8 cellular contexts compared by ENCODE assay signal in the genomic region with DNA sequence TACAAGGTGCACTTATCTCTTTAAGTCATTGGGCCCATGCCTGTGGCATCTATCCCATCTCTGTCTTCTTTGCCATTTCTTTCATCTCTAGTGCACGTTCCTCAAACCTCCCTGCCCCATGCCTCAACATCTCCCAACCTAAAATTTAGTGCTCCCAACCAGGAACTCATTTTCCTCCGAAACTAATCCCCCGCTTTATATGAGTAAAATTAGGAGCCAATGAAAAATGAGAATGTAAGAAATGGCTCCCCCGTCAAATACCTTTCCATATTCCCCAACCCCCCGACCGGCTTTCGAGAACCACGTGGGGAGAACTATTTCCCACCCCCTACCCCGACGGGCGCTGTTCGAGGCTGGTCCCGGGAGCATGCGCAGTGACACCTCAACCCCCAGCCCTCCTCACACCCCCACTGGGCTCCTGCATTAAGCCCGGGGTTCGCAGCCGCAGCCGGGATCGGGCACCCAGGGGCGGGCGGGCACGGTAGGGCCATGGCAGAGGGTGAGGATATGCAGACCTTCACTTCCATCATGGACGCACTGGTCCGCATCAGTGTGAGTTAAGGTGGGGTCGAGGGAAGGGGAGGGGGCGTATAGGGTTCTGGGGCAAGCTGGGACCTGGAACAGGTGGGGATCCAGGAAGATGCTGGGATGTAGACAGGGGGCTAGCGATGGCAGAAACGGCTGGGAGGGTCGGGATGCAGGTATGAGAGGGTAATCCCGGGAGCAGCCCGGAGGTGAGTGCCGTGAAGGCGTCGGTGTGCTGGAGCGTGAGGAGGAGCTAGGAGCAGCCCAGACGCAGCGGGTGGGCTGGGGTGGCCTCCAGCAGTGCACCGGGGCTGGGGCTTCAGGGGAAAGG.
DNase-seq lines count a peak whose midpoint lies in the region; ATAC-seq lines count a peak whose summit lies in the region.

A gene with protein sequence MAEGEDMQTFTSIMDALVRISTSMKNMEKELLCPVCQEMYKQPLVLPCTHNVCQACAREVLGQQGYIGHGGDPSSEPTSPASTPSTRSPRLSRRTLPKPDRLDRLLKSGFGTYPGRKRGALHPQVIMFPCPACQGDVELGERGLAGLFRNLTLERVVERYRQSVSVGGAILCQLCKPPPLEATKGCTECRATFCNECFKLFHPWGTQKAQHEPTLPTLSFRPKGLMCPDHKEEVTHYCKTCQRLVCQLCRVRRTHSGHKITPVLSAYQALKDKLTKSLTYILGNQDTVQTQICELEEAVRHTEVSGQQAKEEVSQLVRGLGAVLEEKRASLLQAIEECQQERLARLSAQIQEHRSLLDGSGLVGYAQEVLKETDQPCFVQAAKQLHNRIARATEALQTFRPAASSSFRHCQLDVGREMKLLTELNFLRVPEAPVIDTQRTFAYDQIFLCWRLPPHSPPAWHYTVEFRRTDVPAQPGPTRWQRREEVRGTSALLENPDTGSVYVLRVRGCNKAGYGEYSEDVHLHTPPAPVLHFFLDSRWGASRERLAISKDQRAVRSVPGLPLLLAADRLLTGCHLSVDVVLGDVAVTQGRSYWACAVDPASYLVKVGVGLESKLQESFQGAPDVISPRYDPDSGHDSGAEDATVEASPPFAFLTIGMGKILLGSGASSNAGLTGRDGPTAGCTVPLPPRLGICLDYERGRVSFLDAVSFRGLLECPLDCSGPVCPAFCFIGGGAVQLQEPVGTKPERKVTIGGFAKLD (plus strand): TSS at position 372 of the 856 bp plus-strand sequence. CDS start 118 bp downstream, at position 490.

- peak; percentile 72 for DNase-seq in COLO829 (ENCODE audit: low spot score)
- peak; percentile 52 for DNase-seq in RPMI8226
- peak; percentile 68 to 92 (median 82) for DNase-seq in head of caudate nucleus
- DNase-seq in pons (ENCODE audit: low spot score), result peak; percentile 69
- no peak for DNase-seq in RKO (ENCODE audit: low spot score)

- peaks cover 6% of the 10 kb centered on the region for H3K4me1 ChIP-seq in HUES48 (ENCODE audit: control insufficient read depth, insufficient read depth, low read length)

- ATAC-seq in HG03432 (IDR thresholded peaks at IDR 0.05; ENCODE audit: unreplicated experiment), result no peak

- peak within 1 kb of the TSS; percentile 99 for H3K27ac Mint-ChIP-seq in activated naive CD8-positive, alpha-beta T cell

- intact Hi-C loops in head of caudate nucleus (cut with DNase I), result loop anchor here (2.0 kb wide), 1 partner anchor 47 kb away; a partner anchor contains a TSS

- peaks cover 41% of the 10 kb centered on the region for H3K36me3 ChIP-seq in HUES48 (ENCODE audit: control insufficient read depth, insufficient read depth, low read length)

- H3K27ac ChIP-seq in HUES48 (ENCODE audit: low read depth, low read length), result peak within 1 kb of the TSS; percentile 87

- peak within 1 kb of the TSS; percentile 98 for H3K4me3 Mint-ChIP-seq in activated naive CD8-positive, alpha-beta T cell

- peak within 1 kb of the TSS; percentile 55 for H3K9ac ChIP-seq in HUES48 (ENCODE audit: low read depth, low read length)

- H3K9me3 Mint-ChIP-seq in activated naive CD8-positive, alpha-beta T cell (ENCODE audit: low read depth), result no peaks in the 10 kb centered on the region

- H3K4me3 ChIP-seq in HUES48 (ENCODE audit: low read depth, low read length), result peak within 1 kb of the TSS; percentile 83

- H3K36me3 Mint-ChIP-seq in activated naive CD8-positive, alpha-beta T cell, result peaks cover 8% of the 10 kb centered on the region

- no peaks in the 10 kb centered on the region for H3K27me3 Mint-ChIP-seq in activated naive CD8-positive, alpha-beta T cell

- H3K9me3 ChIP-seq in HUES48 (ENCODE audit: control insufficient read depth, insufficient read depth, low read length), result no peaks in the 10 kb centered on the region

- peaks cover 47% of the 10 kb centered on the region for H3K4me1 Mint-ChIP-seq in activated naive CD8-positive, alpha-beta T cell (ENCODE audit: low read depth)

- no peaks in the 10 kb centered on the region for H3K27me3 ChIP-seq in HUES48 (ENCODE audit: control insufficient read depth, insufficient read depth, low read length)
